In genomic region chr4:127574643-127575042, GRCh38 we compare ENCODE assay signal across 19 cellular contexts.
"Had no signal": no experiment of that assay in that cellular context is flagged by ENCODE, and none has a peak within 500 bp of the region (broad histone marks: within the 10 kb centered on the region; RNA-seq: fewer than 3 reads in every experiment).

No MANE protein-coding gene starts in this region.

- DNase-seq: effector CD4-positive, alpha-beta T cell; foreskin melanocyte; head of caudate nucleus; kidney glomerular epithelial cell; mucosa of descending colon; naive thymus-derived CD8-positive, alpha-beta T cell; posterior cingulate gyrus; spleen; stimulated activated CD4-positive, alpha-beta T cell treated with anti-CD3 and anti-CD28 coated beads, Interleukin-15, amount 100 ng/mL, for 24 hours; stimulated activated CD4-positive, alpha-beta T cell treated with anti-CD3 and anti-CD28 coated beads, Interleukin-1b, Interleukin-23, amount 100 ng/mL, for 48 hours; stimulated activated CD4-positive, alpha-beta T cell treated with anti-CD3 and anti-CD28 coated beads, Interleukin-4, amount 100 ng/mL, for 24 hours; stimulated activated naive B cell treated with anti-CD40 and anti-IgM and Interleukin-4, amounts not matched to agents 10 μg/mL and 1 μg/mL and 100 μg/mL, for 72 hours; stimulated activated naive CD8-positive, alpha-beta T cell treated with anti-CD3 and anti-CD28 coated beads, Interleukin-15, amount 100 ng/mL, for 72 hours; substantia nigra; transverse colon had no signal

- H3K4me1 Mint-ChIP-seq: naive thymus-derived CD8-positive, alpha-beta T cell; stimulated activated naive B cell treated with anti-CD40 and anti-IgM and Interleukin-4, amounts not matched to agents 10 μg/mL and 1 μg/mL and 100 μg/mL, for 72 hours; stimulated activated naive CD8-positive, alpha-beta T cell treated with anti-CD3 and anti-CD28 coated beads, Interleukin-15, amount 100 ng/mL, for 72 hours had no signal

- H3K27ac ChIP-seq: coronary artery, hepatocyte, spleen, thoracic aorta, transverse colon had no signal

- H3K27ac Mint-ChIP-seq: naive thymus-derived CD8-positive, alpha-beta T cell; stimulated activated naive B cell treated with anti-CD40 and anti-IgM and Interleukin-4, amounts not matched to agents 10 μg/mL and 1 μg/mL and 100 μg/mL, for 72 hours; stimulated activated naive CD8-positive, alpha-beta T cell treated with anti-CD3 and anti-CD28 coated beads, Interleukin-15, amount 100 ng/mL, for 72 hours had no signal

- ATAC-seq: mucosa of descending colon; naive thymus-derived CD8-positive, alpha-beta T cell; sciatic nerve; stimulated activated naive B cell treated with anti-CD40 and anti-IgM and Interleukin-4, amounts not matched to agents 10 μg/mL and 1 μg/mL and 100 μg/mL, for 72 hours; stimulated activated naive CD8-positive, alpha-beta T cell treated with anti-CD3 and anti-CD28 coated beads, Interleukin-15, amount 100 ng/mL, for 72 hours had no signal

- H3K27me3 ChIP-seq: hepatocyte, spleen, transverse colon had no signal

- H3K36me3 ChIP-seq: spleen, thoracic aorta, transverse colon had no signal

- H2AFZ ChIP-seq: hepatocyte had no signal

- H3K4me2 ChIP-seq: hepatocyte had no signal

- H3K79me2 ChIP-seq: hepatocyte had no signal

- H3K4me1 ChIP-seq: spleen, transverse colon had no signal

- H3K9me3 ChIP-seq: mucosa of descending colon, spleen, thoracic aorta, transverse colon had no signal

- H3K36me3 Mint-ChIP-seq: naive thymus-derived CD8-positive, alpha-beta T cell; stimulated activated naive B cell treated with anti-CD40 and anti-IgM and Interleukin-4, amounts not matched to agents 10 μg/mL and 1 μg/mL and 100 μg/mL, for 72 hours had no signal

- H3K9me3 Mint-ChIP-seq: naive thymus-derived CD8-positive, alpha-beta T cell; stimulated activated naive B cell treated with anti-CD40 and anti-IgM and Interleukin-4, amounts not matched to agents 10 μg/mL and 1 μg/mL and 100 μg/mL, for 72 hours; stimulated activated naive CD8-positive, alpha-beta T cell treated with anti-CD3 and anti-CD28 coated beads, Interleukin-15, amount 100 ng/mL, for 72 hours had no signal

- H3K4me3 ChIP-seq: coronary artery, hepatocyte, mucosa of descending colon, spleen, thoracic aorta, transverse colon had no signal

- H3K4me3 Mint-ChIP-seq: naive thymus-derived CD8-positive, alpha-beta T cell; stimulated activated naive B cell treated with anti-CD40 and anti-IgM and Interleukin-4, amounts not matched to agents 10 μg/mL and 1 μg/mL and 100 μg/mL, for 72 hours; stimulated activated naive CD8-positive, alpha-beta T cell treated with anti-CD3 and anti-CD28 coated beads, Interleukin-15, amount 100 ng/mL, for 72 hours had no signal
